Comparison of ENCODE assay signal across 27 cellular contexts in genomic region chr13:91054902-91055301, GRCh38.
"Had no signal": no experiment of that assay in that cellular context is flagged by ENCODE, and none has a peak within 500 bp of the region (broad histone marks: within the 10 kb centered on the region; RNA-seq: fewer than 3 reads in every experiment).

No MANE protein-coding gene starts in this region.

- H3K9me3 ChIP-seq: colonic mucosa, esophagus squamous epithelium, gastrocnemius medialis had no signal

- H3K36me3 ChIP-seq: colonic mucosa, esophagus muscularis mucosa, esophagus squamous epithelium, gastrocnemius medialis, gastroesophageal sphincter, heart left ventricle, heart right ventricle had no signal

- H3K4me3 ChIP-seq: colonic mucosa, coronary artery, dorsolateral prefrontal cortex, esophagus muscularis mucosa, esophagus squamous epithelium, gastrocnemius medialis, gastroesophageal sphincter, heart left ventricle, heart right ventricle had no signal

- H3K4me1 ChIP-seq: colonic mucosa, esophagus muscularis mucosa, esophagus squamous epithelium, foreskin keratinocyte, gastrocnemius medialis, gastroesophageal sphincter, heart left ventricle, heart right ventricle had no signal

- DNase-seq: colonic mucosa; cortex of kidney; dermis blood vessel endothelial cell; dorsolateral prefrontal cortex; effector CD4-positive, alpha-beta T cell; effector CD8-positive, alpha-beta T cell; effector memory CD4-positive, alpha-beta T cell; effector memory CD8-positive, alpha-beta T cell; endodermal cell; erythroblast; esophagus squamous epithelium; foreskin fibroblast; foreskin keratinocyte; foreskin melanocyte; gastrocnemius medialis; glutamatergic neuron; head of caudate nucleus; heart left ventricle; heart right ventricle had no signal

- ATAC-seq: effector memory CD8-positive, alpha-beta T cell; esophagus mucosa; foreskin keratinocyte; gastrocnemius medialis; gastroesophageal sphincter; heart left ventricle; heart right ventricle had no signal

- H3K27me3 ChIP-seq: colonic mucosa, dorsolateral prefrontal cortex, esophagus muscularis mucosa, esophagus squamous epithelium, foreskin keratinocyte, gastrocnemius medialis, gastroesophageal sphincter, heart left ventricle, heart right ventricle had no signal

- FAIRE-seq: colon, endometrium, endothelial cell of umbilical vein had no signal

- H3K27ac ChIP-seq: colonic mucosa, coronary artery, dorsolateral prefrontal cortex, epithelial cell of prostate, esophagus muscularis mucosa, esophagus squamous epithelium, foreskin keratinocyte, gastrocnemius medialis, gastroesophageal sphincter, heart left ventricle, heart right ventricle had no signal
